ENCODE assay signal across 8 cellular contexts in the genomic region with DNA sequence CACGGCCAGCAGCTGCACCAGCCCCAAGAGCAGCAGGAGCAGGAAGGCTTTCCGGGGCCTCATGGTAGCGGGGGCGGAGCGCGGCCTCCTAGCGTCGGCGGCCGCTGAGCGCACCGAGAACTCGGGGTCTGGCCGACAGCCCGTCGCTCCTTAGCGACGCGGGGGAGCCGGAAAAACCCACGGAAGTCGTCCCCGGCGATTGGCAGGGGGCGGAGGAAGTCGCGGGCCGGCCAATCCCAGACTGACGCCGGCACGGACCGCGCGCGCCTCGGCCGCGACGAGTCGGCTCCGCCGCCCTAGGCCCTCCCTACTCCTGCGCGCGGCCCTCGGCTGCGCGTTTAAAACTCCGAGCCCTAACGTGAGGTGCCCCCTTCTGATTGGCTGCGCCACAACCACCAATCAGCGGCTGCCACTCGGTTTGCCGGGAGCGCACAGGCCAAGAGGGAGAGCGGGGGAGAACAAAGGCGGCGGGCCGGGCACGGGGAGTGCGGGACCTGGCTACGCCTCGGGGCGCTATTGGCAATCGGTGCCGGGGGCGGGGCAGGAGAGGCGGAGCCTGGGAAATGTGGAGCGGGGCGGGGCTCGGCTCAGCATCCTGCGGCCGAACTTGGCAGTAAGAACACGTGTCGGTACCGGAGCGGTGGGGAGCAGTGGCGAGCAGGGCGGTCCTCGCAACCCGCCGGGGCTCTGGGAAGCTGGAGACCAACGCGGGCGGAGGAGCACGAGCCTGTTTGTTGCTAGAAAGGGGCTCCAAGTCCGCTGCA. TPM values are rescaled to one million over a fixed set of nuclear protein-coding genes. Genes with fewer than 3 reads are reported as not detected.
DNase-seq lines count a peak whose midpoint lies in the region; ATAC-seq, FAIRE-seq and TF ChIP-seq lines count a peak whose summit lies in the region.

Gene PDIA4 (minus strand): TSS at position 160 of the 764 bp plus-strand sequence. CDS start 97 bp downstream, at position 63.

- peak within 1 kb of the TSS; percentile 96 for H3K27ac Mint-ChIP-seq in activated T-cell treated with anti-CD3 and anti-CD28 coated beads, Interleukin-2, amount 50 U/mL, for 72 hours

- H3K27me3 ChIP-seq in DOHH2 (ENCODE audit: control insufficient read depth, low read length), result no peaks in the 10 kb centered on the region
- no peaks in the 10 kb centered on the region for H3K27me3 ChIP-seq in esophagus muscularis mucosa
- H3K27me3 ChIP-seq in muscle layer of duodenum (ENCODE audit: low read depth, low read length), result no peaks in the 10 kb centered on the region

- H3K4me1 ChIP-seq in DOHH2 (ENCODE audit: control insufficient read depth, low read length) (peaks cover 31% of the 10 kb centered on the region), esophagus muscularis mucosa (peaks cover 17 to 30% (median 25%) of the 10 kb centered on the region in 4 donors), muscle layer of duodenum (ENCODE audit: control insufficient read depth in 1 of 2, insufficient read depth in 2 of 2, low read length in 2 of 2) (peaks cover 0 to 9% of the 10 kb centered on the region in 2 donors)

- intact Hi-C loops in esophagus muscularis mucosa (cut with DNase I), result loop anchor here (2.0 kb wide), 2 partner anchors 36 to 42 kb away; no protein-coding TSS in a partner anchor

- H3K36me3 ChIP-seq in DOHH2 (ENCODE audit: control insufficient read depth, low read length) (peaks cover 30% of the 10 kb centered on the region), KOPT-K1 (ENCODE audit: insufficient read depth, low read length) (peaks cover 15% of the 10 kb centered on the region), esophagus muscularis mucosa (peaks cover 0 to 1% (median 0%) of the 10 kb centered on the region in 4 donors), muscle layer of duodenum (ENCODE audit: control insufficient read depth in 1 of 2, insufficient read depth in 2 of 2, low read length in 2 of 2) (no peaks in the 10 kb centered on the region)

- no peaks in the 10 kb centered on the region for H3K9me2 ChIP-seq in DOHH2 (replicated peaks; ENCODE audit: control insufficient read depth, low read length)

- peak within 1 kb of the TSS; percentile 75 for H3K27ac ChIP-seq in DOHH2 (ENCODE audit: low read depth, low read length)
- H3K27ac ChIP-seq in KOPT-K1 (ENCODE audit: low read depth, low read length, poor library complexity, severe bottlenecking), result peak within 1 kb of the TSS; percentile 79
- peak within 1 kb of the TSS; percentile 85 to 92 (median 90) for H3K27ac ChIP-seq in esophagus muscularis mucosa (replicated peaks in 1 of 4)
- peak within 1 kb of the TSS; percentile 83 for H3K27ac ChIP-seq in muscle layer of duodenum (ENCODE audit: low read length)

- TF ChIP-seq POLR2A in esophagus muscularis mucosa (IDR thresholded peaks at IDR 0.05; ENCODE audit: low read depth), result peak; percentile 28

- WGBS in esophagus muscularis mucosa, result 0% methylated on average over 11 of the region's 87 CpGs

- H3K4me1 Mint-ChIP-seq in activated T-cell treated with anti-CD3 and anti-CD28 coated beads, Interleukin-2, amount 50 U/mL, for 72 hours (ENCODE audit: low read depth), result peaks cover 45% of the 10 kb centered on the region

- TF ChIP-seq EP300 in esophagus muscularis mucosa (IDR thresholded peaks at IDR 0.05), result no peak

- TF ChIP-seq CTCF in DOHH2 (IDR thresholded peaks at IDR 0.05; ENCODE audit: low read depth, low read length, poor library complexity, severe bottlenecking) (peak; percentile 26), esophagus muscularis mucosa (IDR thresholded peaks at IDR 0.05) (peak; percentile 6 to 43 (median 9))

- H3K9me3 Mint-ChIP-seq in activated T-cell treated with anti-CD3 and anti-CD28 coated beads, Interleukin-2, amount 50 U/mL, for 72 hours, result no peaks in the 10 kb centered on the region

- H3K4me2 ChIP-seq in DOHH2 (ENCODE audit: low read length), result peak within 1 kb of the TSS; percentile 88

- H3K79me2 ChIP-seq in DOHH2 (ENCODE audit: control insufficient read depth, low read length), result peaks cover 51% of the 10 kb centered on the region

- H3K27me3 Mint-ChIP-seq in activated T-cell treated with anti-CD3 and anti-CD28 coated beads, Interleukin-2, amount 50 U/mL, for 72 hours (ENCODE audit: low read depth), result no peaks in the 10 kb centered on the region

- H3K9me3 ChIP-seq in DOHH2 (ENCODE audit: control insufficient read depth, insufficient read depth, low read length) (no peaks in the 10 kb centered on the region), KOPT-K1 (ENCODE audit: insufficient read depth, low read length, poor library complexity, severe bottlenecking) (no peaks in the 10 kb centered on the region), esophagus muscularis mucosa (no peaks in the 10 kb centered on the region), muscle layer of duodenum (ENCODE audit: control insufficient read depth in 1 of 2, low read length in 2 of 2) (no peaks in the 10 kb centered on the region)

- H3K4me3 ChIP-seq in DOHH2 (ENCODE audit: low read length), result peak within 1 kb of the TSS; percentile 80
- H3K4me3 ChIP-seq in esophagus muscularis mucosa, result peak within 1 kb of the TSS; percentile 68 to 88 (median 72)
- H3K4me3 ChIP-seq in muscle layer of duodenum (ENCODE audit: low read depth in 1 of 2, low read length in 2 of 2), result peak within 1 kb of the TSS; percentile 78 to 90

- ATAC-seq in GM21786 (IDR thresholded peaks at IDR 0.05; ENCODE audit: unreplicated experiment), result peak; percentile 88
- ATAC-seq in activated T-cell treated with anti-CD3 and anti-CD28 coated beads, Interleukin-2, amount 50 U/mL, for 72 hours (replicated peaks in 1 of 2), result peak; percentile 91 to 92

- peak within 1 kb of the TSS; percentile 95 to 99 for H3K4me3 Mint-ChIP-seq in activated T-cell treated with anti-CD3 and anti-CD28 coated beads, Interleukin-2, amount 50 U/mL, for 72 hours

- H3K36me3 Mint-ChIP-seq in activated T-cell treated with anti-CD3 and anti-CD28 coated beads, Interleukin-2, amount 50 U/mL, for 72 hours (ENCODE audit: insufficient read depth in 2 of 2), result peaks cover 0 to 5% of the 10 kb centered on the region in 2 donors

- peak; percentile 99 for DNase-seq in RCC 7860 (ENCODE audit: low spot score)
- DNase-seq in activated T-cell treated with anti-CD3 and anti-CD28 coated beads, Interleukin-2, amount 50 U/mL, for 72 hours, result peak; percentile 100
- peak; percentile 100 for DNase-seq in esophagus muscularis mucosa (ENCODE audit: extremely low spot score)
- peak; percentile 99 to 100 for DNase-seq in stimulated activated CD8-positive, alpha-beta memory T cell treated with anti-CD3 and anti-CD28 coated beads, Interleukin-7, amount 100 ng/mL, for 4 hours (ENCODE audit: low read depth in 2 of 2)

- 0 out of 2 replicates have a peak, but pooled peaks cover 13% of the 10 kb centered on the region for H4K20me1 ChIP-seq in DOHH2 (ENCODE audit: control insufficient read depth, insufficient read depth, low read depth, low read length)

- H3F3A ChIP-seq in DOHH2 (ENCODE audit: control insufficient read depth, insufficient read depth), result peaks cover 2% of the 10 kb centered on the region; the same call in 1 of the 2 replicates

- FAIRE-seq in RCC 7860 (lab: Jason Lieb, UNC), result peak; percentile 93

RNA-seq across cellular contexts. Expression of gene PDIA4, which starts in this region (rescaled TPM):
- 10 to 100 TPM; 63.1 to 84.8 TPM for total RNA-seq in activated T-cell treated with anti-CD3 and anti-CD28 coated beads, Interleukin-2, amount 50 U/mL, for 72 hours
- 10 to 100 TPM; 33.2 to 58.1 (median 42.8) TPM for total RNA-seq in esophagus muscularis mucosa

Comparison
In these comparisons a context has a peak if more than half of its experiments do, and no peak if none do; other contexts are left out.
1. Peak in every context shown above with its lines: DNase-seq, ATAC-seq, H3K4me3 ChIP-seq and H3K27ac ChIP-seq.